1 cellular context compared by ENCODE assay signal in genomic region chr10:79329529-79329928, GRCh38.
TF ChIP-seq lines count a peak whose summit lies in the region.

No MANE protein-coding gene starts in this region.

TF ChIP-seq in HepG2, 621 proteins besides CTCF, POLR2A, EP300 and RAD21:
- 0 out of 2 replicates have a peak, but pooled peaks have one; percentile 18 for TF ChIP-seq ZBTB33 (CRISPR knock-in tag; IDR thresholded peaks at IDR 0.05)
- TF ChIP-seq ZNF7 (CRISPR knock-in tag; IDR thresholded peaks at IDR 0.05): no peak
- TF ChIP-seq E2F2 (CRISPR knock-in tag; IDR thresholded peaks at IDR 0.05; ENCODE audit: borderline replicate concordance): no peak
